ENCODE assay signal across 8 cellular contexts in genomic region chr1:213988639-213989070, GRCh38. TPM values are rescaled to one million over a fixed set of nuclear protein-coding genes. Genes with fewer than 3 reads are reported as not detected.
DNase-seq lines count a peak whose midpoint lies in the region; ATAC-seq and TF ChIP-seq lines count a peak whose summit lies in the region.

No MANE protein-coding gene starts in this region.

- no peak for DNase-seq in CD4-positive, alpha-beta memory T cell
- DNase-seq in body of pancreas, result peak in 3 of 4 donors; percentile 40 to 42 (median 41)
- DNase-seq in left colon, result peak in 1 of 2 donors; percentile 40
- no peak for DNase-seq in testis
- DNase-seq in ureter (ENCODE audit: low spot score), result no peak

- POLR2A ChIA-PET in CD4-positive, alpha-beta memory T cell (lab: Charles Lee; ENCODE audit: partially characterized antibody), result no interaction called here

- H3K4me3 Mint-ChIP-seq in CD4-positive, alpha-beta memory T cell, result peak overlapping the region; percentile 80 to 94 (median 90)

- peak overlapping the region in 3 of 7 donors; percentile 48 to 74 (median 68) for H3K27ac Mint-ChIP-seq in CD4-positive, alpha-beta memory T cell

- no peak overlapping the region for H3K27ac ChIP-seq in CD4-positive, alpha-beta memory T cell (ENCODE audit: low read depth, low read length)
- H3K27ac ChIP-seq in KMS-11 (no peak overlapping the region), body of pancreas (peak overlapping the region; percentile 62 to 97 (median 87)), testis (peak overlapping the region; percentile 88 to 90)

- no peaks in the 10 kb centered on the region for H3K36me3 ChIP-seq in CD4-positive, alpha-beta memory T cell (ENCODE audit: insufficient read depth, low read length)
- H3K36me3 ChIP-seq in KMS-11 (ENCODE audit: insufficient read depth), result no peaks in the 10 kb centered on the region
- no peaks in the 10 kb centered on the region for H3K36me3 ChIP-seq in body of pancreas (replicated peaks in 1 of 2; ENCODE audit: insufficient read depth in 1 of 2, low read depth in 2 of 2)
- H3K36me3 ChIP-seq in testis (ENCODE audit: low read depth, missing control alignments), result no peaks in the 10 kb centered on the region

- H3K27me3 Mint-ChIP-seq in CD4-positive, alpha-beta memory T cell, result peaks cover 53 to 64% of the 10 kb centered on the region in 2 donors

- H3K9me3 Mint-ChIP-seq in CD4-positive, alpha-beta memory T cell, result peaks cover 0 to 20% (median 11%) of the 10 kb centered on the region in 8 donors

- H3K4me1 ChIP-seq in CD4-positive, alpha-beta memory T cell (ENCODE audit: insufficient read depth, low read length), result peaks cover 36% of the 10 kb centered on the region
- H3K4me1 ChIP-seq in KMS-11 (ENCODE audit: low read depth, poor library complexity, severe bottlenecking) (peaks cover 6% of the 10 kb centered on the region), body of pancreas (peaks cover 36% of the 10 kb centered on the region), testis (peaks cover 13% of the 10 kb centered on the region)

- CTCF ChIA-PET in CD4-positive, alpha-beta memory T cell (lab: Charles Lee; ENCODE audit: partially characterized antibody), result no interaction called here

- peaks cover 58% of the 10 kb centered on the region for H3K27me3 ChIP-seq in CD4-positive, alpha-beta memory T cell (ENCODE audit: insufficient read depth, low read length)
- no peaks in the 10 kb centered on the region for H3K27me3 ChIP-seq in KMS-11 (ENCODE audit: insufficient read depth, low read depth)
- H3K27me3 ChIP-seq in body of pancreas, result peaks cover 0 to 2% of the 10 kb centered on the region in 2 donors
- no peaks in the 10 kb centered on the region for H3K27me3 ChIP-seq in testis

- ATAC-seq in body of pancreas (peak; percentile 3), left colon (peak; percentile 24), HG03196 (IDR thresholded peaks at IDR 0.05; ENCODE audit: unreplicated experiment) (no peak), HG02981 (IDR thresholded peaks at IDR 0.05; ENCODE audit: unreplicated experiment) (no peak)

- peak overlapping the region; percentile 98 for H2AFZ ChIP-seq in KMS-11 (ENCODE audit: low read depth)

- peaks cover 20 to 43% (median 36%) of the 10 kb centered on the region in 4 donors for H3K4me1 Mint-ChIP-seq in CD4-positive, alpha-beta memory T cell

- H3K79me2 ChIP-seq in KMS-11 (ENCODE audit: insufficient read depth, low read depth), result no peaks in the 10 kb centered on the region

- H3K9ac ChIP-seq in KMS-11, result peak overlapping the region; percentile 5; the same call in 1 of the 2 replicates

- TF ChIP-seq POLR2A in body of pancreas (IDR thresholded peaks at IDR 0.05) (no peak), testis (IDR thresholded peaks at IDR 0.05) (no peak)

- TF ChIP-seq CTCF in KMS-11 (conservative IDR thresholded peaks at IDR 0.05; ENCODE audit: low read depth, low read length), result no peak
- TF ChIP-seq CTCF in body of pancreas (IDR thresholded peaks at IDR 0.05), result no peak
- TF ChIP-seq CTCF in testis (IDR thresholded peaks at IDR 0.05), result no peak

- H3K9me3 ChIP-seq in CD4-positive, alpha-beta memory T cell (ENCODE audit: control insufficient read depth in 1 of 2, low read length in 2 of 2), result no peaks in the 10 kb centered on the region
- H3K9me3 ChIP-seq in body of pancreas, result no peaks in the 10 kb centered on the region
- H3K9me3 ChIP-seq in testis, result no peaks in the 10 kb centered on the region

- peak overlapping the region; percentile 17 to 39 for H3K4me3 ChIP-seq in CD4-positive, alpha-beta memory T cell (ENCODE audit: low read length in 2 of 2)
- H3K4me3 ChIP-seq in KMS-11 (IDR thresholded peaks at IDR 0.05; ENCODE audit: insufficient read depth, low read depth, low read length), result peak overlapping the region; percentile 84
- peak overlapping the region; percentile 39 to 53 for H3K4me3 ChIP-seq in body of pancreas
- peak overlapping the region; percentile 55 to 71 for H3K4me3 ChIP-seq in testis

- no peaks in the 10 kb centered on the region for H4K20me1 ChIP-seq in KMS-11 (ENCODE audit: insufficient read depth)

- peak overlapping the region; percentile 96 for H3K4me2 ChIP-seq in KMS-11

- H3K36me3 Mint-ChIP-seq in CD4-positive, alpha-beta memory T cell, result peaks cover 5% of the 10 kb centered on the region in 2 donors

- WGBS in body of pancreas, 2 donors, result 0 to 1% methylated on average over 19 of the region's 19 CpGs
- WGBS in testis, 2 donors, result 0 to 1% methylated on average over 19 of the region's 19 CpGs

- intact Hi-C loops in CD4-positive, alpha-beta memory T cell (cut with micrococcal nuclease), result loop anchor here (5.0 to 10.0 kb wide), 4 partner anchors 56 to 316 kb away; no protein-coding TSS in a partner anchor
- intact Hi-C loops in body of pancreas (cut with DNase I) (no loop called here), left colon (cut with DNase I, micrococcal nuclease) (no loop called here), testis (cut with DNase I; ENCODE audit: low total_unique reads) (no loop called here)

RNA-seq across cellular contexts. Expression of gene PROX1, which starts 0.9 kb away (rescaled TPM):
- total RNA-seq in CD4-positive, alpha-beta memory T cell, result not detected
- not detected for polyA plus RNA-seq in CD4-positive, alpha-beta memory T cell
- total RNA-seq in body of pancreas (10 to 100 TPM; 13.7 to 27.4 TPM), left colon (10 to 100 TPM; 15.4 to 18.5 TPM), testis (1 to 10 TPM; 4.2 to 6.5 TPM), ureter (3.0 TPM)
- 19.1 TPM for polyA plus RNA-seq in testis (ENCODE audit: insufficient read depth, low read depth, low replicate concordance)

Comparison
In these comparisons a context has a peak if more than half of its experiments do, and no peak if none do; other contexts are left out.
1. DNase-seq: peak in body of pancreas (3 of 4); none in CD4-positive, alpha-beta memory T cell (0 of 5), testis (single experiment) and ureter (single experiment).
2. H3K27ac ChIP-seq: peak in body of pancreas (4 of 4) and testis (2 of 2); none in CD4-positive, alpha-beta memory T cell (single experiment) and KMS-11 (single experiment).
3. H3K4me3 ChIP-seq: peak in every context shown above with its lines; median percentile 84 in KMS-11; 63 in testis; 46 in body of pancreas; 28 in CD4-positive, alpha-beta memory T cell.
4. ATAC-seq: peak in body of pancreas (single experiment) and left colon (single experiment); none in HG03196 (single experiment) and HG02981 (single experiment).